In genomic region chr6:152309648-152310047, GRCh38 we compare ENCODE assay signal across 8 cellular contexts.
DNase-seq lines count a peak whose midpoint lies in the region; ATAC-seq lines count a peak whose summit lies in the region.

No MANE protein-coding gene starts in this region.

- no peak overlapping the region for H3K4me3 Mint-ChIP-seq in activated T-helper 17 cell treated with anti-CD3 and anti-CD28 coated beads, Interleukin-2, amount 50 U/mL, for 72 hours

- ATAC-seq in GM18502 (IDR thresholded peaks at IDR 0.05; ENCODE audit: poor library complexity, unreplicated experiment) (peak; percentile 76), HG03045 (IDR thresholded peaks at IDR 0.05; ENCODE audit: unreplicated experiment) (no peak)
- peak; percentile 100 for ATAC-seq in activated T-helper 17 cell treated with anti-CD3 and anti-CD28 coated beads, Interleukin-2, amount 50 U/mL, for 72 hours (replicated peaks)

- peaks cover 16% of the 10 kb centered on the region for H3K4me1 Mint-ChIP-seq in activated T-helper 17 cell treated with anti-CD3 and anti-CD28 coated beads, Interleukin-2, amount 50 U/mL, for 72 hours

- H3K27ac Mint-ChIP-seq in activated T-helper 17 cell treated with anti-CD3 and anti-CD28 coated beads, Interleukin-2, amount 50 U/mL, for 72 hours, result no peak overlapping the region

- no peaks in the 10 kb centered on the region for H3K9me3 Mint-ChIP-seq in activated T-helper 17 cell treated with anti-CD3 and anti-CD28 coated beads, Interleukin-2, amount 50 U/mL, for 72 hours

- no peaks in the 10 kb centered on the region for H3K36me3 Mint-ChIP-seq in activated T-helper 17 cell treated with anti-CD3 and anti-CD28 coated beads, Interleukin-2, amount 50 U/mL, for 72 hours (ENCODE audit: low read depth)

- no peaks in the 10 kb centered on the region for H3K27me3 Mint-ChIP-seq in activated T-helper 17 cell treated with anti-CD3 and anti-CD28 coated beads, Interleukin-2, amount 50 U/mL, for 72 hours

- peak; percentile 40 for DNase-seq in NCI-H2107 treated with DMSO at 0.1 percent for 48 hours (lab: John Stamatoyannopoulos, UW; ENCODE audit: unreplicated experiment)
- peak; percentile 10 to 41 (median 24) for DNase-seq in stimulated activated CD4-positive, alpha-beta T cell treated with anti-CD3 and anti-CD28 coated beads, Interleukin-1b, Interleukin-23, amount 100 ng/mL, for 24 hours (ENCODE audit: low read depth in 4 of 4, low spot score in 1 of 4)
- DNase-seq in DMS153 treated with DMSO at 0.1 percent for 48 hours (lab: John Stamatoyannopoulos, UW; ENCODE audit: unreplicated experiment), result no peak
- DNase-seq in NCI-H69 (lab: John Stamatoyannopoulos, UW), result no peak
- no peak for DNase-seq in cerebellar nuclear complex (lab: John Stamatoyannopoulos, UW)

Comparison
In these comparisons a context has a peak if more than half of its experiments do, and no peak if none do; other contexts are left out.
1. DNase-seq: peak in NCI-H2107 treated with DMSO at 0.1 percent for 48 hours (single experiment) and stimulated activated CD4-positive, alpha-beta T cell treated with anti-CD3 and anti-CD28 coated beads, Interleukin-1b, Interleukin-23, amount 100 ng/mL, for 24 hours (4 of 4); none in DMS153 treated with DMSO at 0.1 percent for 48 hours (single experiment), NCI-H69 (single experiment) and cerebellar nuclear complex (0 of 2).